ENCODE assay signal across 1 cellular context in genomic region chr2:20205915-20206524, GRCh38.
TF ChIP-seq lines count a peak whose summit lies in the region.

No MANE protein-coding gene starts in this region.

TF ChIP-seq in liver, 16 proteins besides CTCF, POLR2A, EP300 and RAD21 (continued from another document):
- no peak for TF ChIP-seq FOXA2 (IDR thresholded peaks at IDR 0.05)
- TF ChIP-seq JUND (IDR thresholded peaks at IDR 0.05), result no peak
- no peak for TF ChIP-seq HNF4G (IDR thresholded peaks at IDR 0.05)
- no peak for TF ChIP-seq YY1 (IDR thresholded peaks at IDR 0.05)
- TF ChIP-seq NR2F2 (IDR thresholded peaks at IDR 0.05), result no peak
- peak; percentile 48 for TF ChIP-seq SP1 (IDR thresholded peaks at IDR 0.05)
